8 cellular contexts compared by ENCODE assay signal in the genomic region with DNA sequence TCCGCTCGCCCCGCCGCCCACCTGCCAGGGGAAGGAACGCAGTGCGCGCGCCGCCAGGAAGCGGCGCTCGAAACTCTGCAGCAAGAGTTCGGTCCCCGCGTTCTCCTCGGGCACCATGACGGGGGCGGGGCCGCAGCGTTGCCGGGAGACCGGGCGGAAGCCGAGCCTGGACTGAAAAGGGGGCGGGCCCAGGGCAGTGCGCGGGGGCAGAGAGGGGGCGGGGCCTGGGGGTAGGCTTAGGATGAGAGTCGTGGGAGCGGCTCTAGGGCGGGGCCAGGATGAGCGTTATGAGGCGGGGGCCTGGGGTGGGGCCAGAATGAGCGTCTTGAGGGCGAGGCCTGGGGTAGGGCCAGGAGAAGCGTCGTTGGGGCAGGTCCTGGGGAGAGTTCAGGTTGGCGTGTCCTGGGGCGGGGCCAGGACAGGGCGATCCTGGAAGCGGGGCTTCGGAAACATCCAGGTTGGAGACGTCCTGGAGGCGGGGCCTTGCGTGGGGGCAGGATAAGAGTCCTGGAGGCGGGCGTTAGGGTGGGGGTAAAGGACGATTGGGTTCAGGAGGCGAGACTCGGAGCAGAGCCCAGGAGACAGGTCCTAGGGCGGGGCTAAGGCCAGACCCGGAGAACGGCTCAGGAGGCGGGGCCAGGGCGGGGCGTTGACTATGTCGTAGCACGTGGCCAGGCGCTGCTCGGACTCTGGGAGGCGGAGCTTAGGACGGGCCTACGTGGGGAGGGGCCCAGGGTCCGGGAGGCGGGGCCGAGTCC. TPM values are rescaled to one million over a fixed set of nuclear protein-coding genes. Genes with fewer than 3 reads are reported as not detected.
DNase-seq lines count a peak whose midpoint lies in the region; ATAC-seq, FAIRE-seq and TF ChIP-seq lines count a peak whose summit lies in the region.
"Not testable (repeated sequence)": the region's sequence is repeated elsewhere in the genome, so short reads cannot be mapped to it uniquely, and the experiment has no call there.

No MANE protein-coding gene starts in this region.

- TF ChIP-seq CTCF in GM13977 (IDR thresholded peaks at IDR 0.05; ENCODE audit: extremely low read depth, insufficient read depth, missing control alignments); ascending aorta (IDR thresholded peaks at IDR 0.05): not testable (repeated sequence)

- peaks cover 20% of the 10 kb centered on the region for H3K27me3 Mint-ChIP-seq in T-helper 2 cell treated with Interferon-gamma antibody and Interleukin-4, amounts not matched to agents 5 μg/mL and 100 μg/mL, for 36 hours (ENCODE audit: low read depth)

- not testable (repeated sequence) for FAIRE-seq in urothelium cell line (lab: Jason Lieb, UNC)

- H3K9me3 ChIP-seq in ascending aorta; right cardiac atrium (ENCODE audit: control insufficient read depth, low read length): not testable (repeated sequence)

- peak overlapping the region; percentile 89 for H3K4me3 Mint-ChIP-seq in T-helper 2 cell treated with Interferon-gamma antibody and Interleukin-4, amounts not matched to agents 5 μg/mL and 100 μg/mL, for 36 hours

- peak overlapping the region; percentile 96 for H3K27ac Mint-ChIP-seq in T-helper 2 cell treated with Interferon-gamma antibody and Interleukin-4, amounts not matched to agents 5 μg/mL and 100 μg/mL, for 36 hours

- peak overlapping the region; percentile 73 to 90 for H3K27ac ChIP-seq in ascending aorta
- H3K27ac ChIP-seq in right cardiac atrium (ENCODE audit: low read length): peak overlapping the region; percentile 71

- not testable (repeated sequence) for H3K36me3 Mint-ChIP-seq in T-helper 2 cell treated with Interferon-gamma antibody and Interleukin-4, amounts not matched to agents 5 μg/mL and 100 μg/mL, for 36 hours (ENCODE audit: low read depth)

- intact Hi-C loops in ascending aorta (cut with DNase I): loop anchor here (1.0 to 5.0 kb wide), 4 partner anchors 43 to 1022 kb away; a partner anchor contains a TSS
- intact Hi-C loops in right cardiac atrium (cut with DNase I): not testable (repeated sequence)

- H3K4me3 ChIP-seq in ascending aorta: peak overlapping the region; percentile 70 to 71
- peak overlapping the region; percentile 54 for H3K4me3 ChIP-seq in right cardiac atrium (ENCODE audit: low read length)

- H3K36me3 ChIP-seq in ascending aorta: not testable (repeated sequence)

- ATAC-seq in HG02970 (IDR thresholded peaks at IDR 0.05; ENCODE audit: low FRiP score, unreplicated experiment): peak; percentile 90
- peak; percentile 100 for ATAC-seq in right cardiac atrium

- H3K9me3 Mint-ChIP-seq in T-helper 2 cell treated with Interferon-gamma antibody and Interleukin-4, amounts not matched to agents 5 μg/mL and 100 μg/mL, for 36 hours: not testable (repeated sequence)

- peaks cover 12% of the 10 kb centered on the region for H3K4me1 Mint-ChIP-seq in T-helper 2 cell treated with Interferon-gamma antibody and Interleukin-4, amounts not matched to agents 5 μg/mL and 100 μg/mL, for 36 hours (ENCODE audit: low read depth)

- in situ Hi-C loops in GM13977 (cut with MboI; ENCODE audit: low pct_unique_long_range_greater_than_20kb, low sequenced_read_pairs, unreplicated experiment): not testable (repeated sequence)

- DNase-seq in GM13977 (ENCODE audit: low spot score) (peak; percentile 88), NCI-H187 treated with DMSO at 0.1 percent for 48 hours (lab: John Stamatoyannopoulos, UW) (peak; percentile 98), ascending aorta (ENCODE audit: low spot score in 2 of 2) (peak; percentile 98 to 100), right cardiac atrium (peak; percentile 100), pulmonary artery endothelial cell (ENCODE audit: low read depth, low spot score) (peak; percentile 83), urothelium cell line (ENCODE audit: low spot score) (peak; percentile 84)
- DNase-seq in T-helper 2 cell treated with Interferon-gamma antibody and Interleukin-4, amounts not matched to agents 5 μg/mL and 100 μg/mL, for 36 hours (ENCODE audit: low spot score): peak; percentile 97

- not testable (repeated sequence) for H3K4me1 ChIP-seq in ascending aorta; right cardiac atrium (ENCODE audit: control insufficient read depth, insufficient read depth, low read length)

- WGBS in right cardiac atrium: under 1% methylated on average over 66 of the region's 66 CpGs

- not testable (repeated sequence) for H3K27me3 ChIP-seq in ascending aorta; right cardiac atrium (ENCODE audit: control insufficient read depth, insufficient read depth)

RNA-seq across cellular contexts. Expression of a gene that starts 43.6 kb away (rescaled TPM):
- total RNA-seq in ascending aorta (1.3 TPM), right cardiac atrium (10 to 100 TPM; 10.5 to 13.9 (median 12.6) TPM), pulmonary artery endothelial cell (16.3 and 17.7 TPM in 2 replicates)
- polyA plus RNA-seq in right cardiac atrium: 6.9 TPM

Comparison
In these comparisons a context has a peak if more than half of its experiments do, and no peak if none do; other contexts are left out.
1. Peak in every context shown above with its lines: DNase-seq, ATAC-seq, H3K4me3 ChIP-seq and H3K27ac ChIP-seq.